ENCODE assay signal across 9 cellular contexts in the genomic region with DNA sequence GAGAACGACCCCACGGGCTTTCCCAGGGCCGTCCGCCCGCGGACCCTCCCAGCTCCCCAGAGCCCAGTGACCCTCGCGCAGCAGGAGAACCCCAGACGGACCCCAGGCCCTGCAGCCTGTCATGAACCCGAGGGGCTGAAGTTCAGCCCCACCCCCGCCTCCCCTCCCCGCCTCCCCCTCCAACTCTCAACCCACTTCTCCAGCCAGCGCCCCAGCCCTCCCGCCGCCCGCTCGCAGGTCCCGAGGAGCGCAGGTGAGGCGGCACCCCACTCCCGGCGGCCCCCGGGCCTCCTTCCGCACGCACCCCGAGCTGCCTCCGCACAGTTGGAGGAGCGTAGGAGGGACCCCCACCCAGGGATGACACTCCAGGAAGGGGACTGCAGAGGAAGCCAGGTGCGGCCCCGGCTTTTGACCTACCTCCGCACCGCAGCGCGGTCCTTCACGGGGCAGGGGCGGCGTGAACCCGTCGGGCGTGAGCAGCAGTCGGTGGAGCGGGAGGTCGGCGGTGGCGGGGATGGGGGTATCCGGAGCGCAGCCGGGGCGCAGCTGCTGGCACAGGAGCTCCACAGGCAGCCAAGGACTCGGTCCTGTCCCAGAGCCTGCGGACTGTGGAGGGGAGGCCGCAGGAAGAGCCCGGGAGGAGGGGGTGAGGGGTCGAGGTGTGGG. TPM values are rescaled to one million over a fixed set of nuclear protein-coding genes. Genes with fewer than 3 reads are reported as not detected.
DNase-seq lines count a peak whose midpoint lies in the region; ATAC-seq, FAIRE-seq and TF ChIP-seq lines count a peak whose summit lies in the region.
"Had no signal": no experiment of that assay in that cellular context is flagged by ENCODE, and none has a peak within 500 bp of the region (broad histone marks: within the 10 kb centered on the region; RNA-seq: fewer than 3 reads in every experiment).

A gene with protein sequence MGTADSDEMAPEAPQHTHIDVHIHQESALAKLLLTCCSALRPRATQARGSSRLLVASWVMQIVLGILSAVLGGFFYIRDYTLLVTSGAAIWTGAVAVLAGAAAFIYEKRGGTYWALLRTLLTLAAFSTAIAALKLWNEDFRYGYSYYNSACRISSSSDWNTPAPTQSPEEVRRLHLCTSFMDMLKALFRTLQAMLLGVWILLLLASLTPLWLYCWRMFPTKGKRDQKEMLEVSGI (plus strand): TSS at position 194 of the 666 bp plus-strand sequence. CDS start 782 bp downstream, outside the sequence.

- POLR2A ChIA-PET in A549 (lab: Yijun Ruan, JAX), result no interaction called here
- POLR2A ChIA-PET in activated CD4-positive, alpha-beta T cell treated with anti-CD3 and anti-CD28 coated beads, Interleukin-2, amount 10 ng/mL, durations not matched to agents 7 days and 5 days (lab: Charles Lee), result no interaction called here

- no peak; a peak in 2 of 6 replicates for ATAC-seq in A549
- ATAC-seq in HG03342 (IDR thresholded peaks at IDR 0.05; ENCODE audit: unreplicated experiment), result no peak
- no peak for ATAC-seq in GM21360 (IDR thresholded peaks at IDR 0.05; ENCODE audit: unreplicated experiment)

- peaks cover 74% of the 10 kb centered on the region for H3K27me3 ChIP-seq in neural progenitor cell

- H3K36me3 ChIP-seq in neural progenitor cell, result no peaks in the 10 kb centered on the region

- no peaks in the 10 kb centered on the region for H3K9me3 Mint-ChIP-seq in activated CD4-positive, alpha-beta T cell treated with anti-CD3 and anti-CD28 coated beads, Interleukin-2, amount 10 ng/mL, durations not matched to agents 7 days and 5 days
- H3K9me3 Mint-ChIP-seq in neural progenitor cell, result peaks cover 17% of the 10 kb centered on the region

- no peak within 1 kb of the TSS for H3K9ac ChIP-seq in neural progenitor cell

- H3K4me3 Mint-ChIP-seq in activated CD4-positive, alpha-beta T cell treated with anti-CD3 and anti-CD28 coated beads, Interleukin-2, amount 10 ng/mL, durations not matched to agents 7 days and 5 days, result peak within 1 kb of the TSS; percentile 2
- H3K4me3 Mint-ChIP-seq in neural progenitor cell, result peak within 1 kb of the TSS; percentile 76

- H3K4me1 ChIP-seq in A549, result no peaks in the 10 kb centered on the region
- H3K4me1 ChIP-seq in neural progenitor cell, result no peaks in the 10 kb centered on the region

- CTCF ChIA-PET in A549 (lab: Yijun Ruan, JAX), result no interaction called here
- CTCF ChIA-PET in activated CD4-positive, alpha-beta T cell treated with anti-CD3 and anti-CD28 coated beads, Interleukin-2, amount 10 ng/mL, durations not matched to agents 7 days and 5 days (lab: Charles Lee), result no interaction called here

- no peak within 1 kb of the TSS for H3K4me3 ChIP-seq in A549
- H3K4me3 ChIP-seq in neural progenitor cell, result peak within 1 kb of the TSS; percentile 44

- no peaks in the 10 kb centered on the region for H3K79me2 ChIP-seq in neural progenitor cell (ENCODE audit: low read depth)

- H3K36me3 Mint-ChIP-seq in activated CD4-positive, alpha-beta T cell treated with anti-CD3 and anti-CD28 coated beads, Interleukin-2, amount 10 ng/mL, durations not matched to agents 7 days and 5 days (ENCODE audit: low read depth), result no peaks in the 10 kb centered on the region
- H3K36me3 Mint-ChIP-seq in neural progenitor cell, result no peaks in the 10 kb centered on the region

- TF ChIP-seq CTCF in A549 (IDR thresholded peaks at IDR 0.05) (no peak), neural progenitor cell (IDR thresholded peaks at IDR 0.05) (no peak), D721Med (IDR thresholded peaks at IDR 0.05; ENCODE audit: insufficient read depth, missing control alignments) (no peak)

- H3K27ac ChIP-seq in A549 (no peak within 1 kb of the TSS), neural progenitor cell (no peak within 1 kb of the TSS)

- H3K9me3 ChIP-seq in A549, result no peaks in the 10 kb centered on the region; the same call in 2 of the 3 replicates
- H3K9me3 ChIP-seq in neural progenitor cell (ENCODE audit: low read depth), result no peaks in the 10 kb centered on the region

- H3K4me2 ChIP-seq in A549 (peak within 1 kb of the TSS; percentile 37; the same call in 2 of the 3 replicates), neural progenitor cell (peak within 1 kb of the TSS; percentile 82)

- H4K20me1 ChIP-seq in neural progenitor cell (ENCODE audit: low read depth), result no peaks in the 10 kb centered on the region

- H3F3A ChIP-seq in neural progenitor cell (ENCODE audit: low read depth), result no peaks in the 10 kb centered on the region

- no peak for DNase-seq in A549 (ENCODE audit: low read depth in 1 of 2, low spot score in 1 of 2)
- no peak for DNase-seq in activated CD4-positive, alpha-beta T cell treated with anti-CD3 and anti-CD28 coated beads, Interleukin-2, amount 10 ng/mL, durations not matched to agents 7 days and 5 days
- DNase-seq in frontal cortex (ENCODE audit: low spot score in 2 of 2), result peak; percentile 54 to 74
- DNase-seq in neural progenitor cell (ENCODE audit: low spot score), result no peak
- no peak for DNase-seq in D721Med (ENCODE audit: insufficient read length, low spot score)
- no peak for DNase-seq in hepatic stellate cell (ENCODE audit: low spot score)

- no peak for TF ChIP-seq EP300 in A549 (IDR thresholded peaks at IDR 0.05)

- H3K27me3 Mint-ChIP-seq in activated CD4-positive, alpha-beta T cell treated with anti-CD3 and anti-CD28 coated beads, Interleukin-2, amount 10 ng/mL, durations not matched to agents 7 days and 5 days, result peaks cover 66% of the 10 kb centered on the region
- peaks cover 39% of the 10 kb centered on the region for H3K27me3 Mint-ChIP-seq in neural progenitor cell (ENCODE audit: insufficient read depth, low read depth)

- no peak for TF ChIP-seq RAD21 in A549 (conservative IDR thresholded peaks at IDR 0.05 in 1 of 2, IDR thresholded peaks at IDR 0.05 in 1 of 2)

- TF ChIP-seq POLR2A in A549 (IDR thresholded peaks at IDR 0.05; ENCODE audit: low read length), result no peak

- H3K4me1 Mint-ChIP-seq in activated CD4-positive, alpha-beta T cell treated with anti-CD3 and anti-CD28 coated beads, Interleukin-2, amount 10 ng/mL, durations not matched to agents 7 days and 5 days, result peaks cover 11% of the 10 kb centered on the region
- H3K4me1 Mint-ChIP-seq in neural progenitor cell, result peaks cover 14% of the 10 kb centered on the region

- no peak within 1 kb of the TSS for H3K27ac Mint-ChIP-seq in activated CD4-positive, alpha-beta T cell treated with anti-CD3 and anti-CD28 coated beads, Interleukin-2, amount 10 ng/mL, durations not matched to agents 7 days and 5 days
- no peak within 1 kb of the TSS for H3K27ac Mint-ChIP-seq in neural progenitor cell

- no peak for FAIRE-seq in A549 (lab: Jason Lieb, UNC)
- FAIRE-seq in frontal cortex (lab: Jason Lieb, UNC), result no peak
- FAIRE-seq in D721Med (lab: Jason Lieb, UNC), result no peak

- WGBS in A549 (ENCODE audit: missing lambda C conversion rate), result 41% methylated on average over 19 of the region's 54 CpGs

- H2AFZ ChIP-seq in neural progenitor cell (replicated peaks), result peak within 1 kb of the TSS; percentile 60

TF ChIP-seq in A549, 52 proteins besides CTCF, POLR2A, EP300 and RAD21 (continues in another document):
- TF ChIP-seq MAZ (IDR thresholded peaks at IDR 0.05; ENCODE audit: borderline replicate concordance, low read depth, low read length) (no peak), POLR2AphosphoS2 (conservative IDR thresholded peaks at IDR 0.05; ENCODE audit: low read length) (no peak), GATA3 (IDR thresholded peaks at IDR 0.05; ENCODE audit: borderline replicate concordance) (no peak)
- TF ChIP-seq, protein P1, sequence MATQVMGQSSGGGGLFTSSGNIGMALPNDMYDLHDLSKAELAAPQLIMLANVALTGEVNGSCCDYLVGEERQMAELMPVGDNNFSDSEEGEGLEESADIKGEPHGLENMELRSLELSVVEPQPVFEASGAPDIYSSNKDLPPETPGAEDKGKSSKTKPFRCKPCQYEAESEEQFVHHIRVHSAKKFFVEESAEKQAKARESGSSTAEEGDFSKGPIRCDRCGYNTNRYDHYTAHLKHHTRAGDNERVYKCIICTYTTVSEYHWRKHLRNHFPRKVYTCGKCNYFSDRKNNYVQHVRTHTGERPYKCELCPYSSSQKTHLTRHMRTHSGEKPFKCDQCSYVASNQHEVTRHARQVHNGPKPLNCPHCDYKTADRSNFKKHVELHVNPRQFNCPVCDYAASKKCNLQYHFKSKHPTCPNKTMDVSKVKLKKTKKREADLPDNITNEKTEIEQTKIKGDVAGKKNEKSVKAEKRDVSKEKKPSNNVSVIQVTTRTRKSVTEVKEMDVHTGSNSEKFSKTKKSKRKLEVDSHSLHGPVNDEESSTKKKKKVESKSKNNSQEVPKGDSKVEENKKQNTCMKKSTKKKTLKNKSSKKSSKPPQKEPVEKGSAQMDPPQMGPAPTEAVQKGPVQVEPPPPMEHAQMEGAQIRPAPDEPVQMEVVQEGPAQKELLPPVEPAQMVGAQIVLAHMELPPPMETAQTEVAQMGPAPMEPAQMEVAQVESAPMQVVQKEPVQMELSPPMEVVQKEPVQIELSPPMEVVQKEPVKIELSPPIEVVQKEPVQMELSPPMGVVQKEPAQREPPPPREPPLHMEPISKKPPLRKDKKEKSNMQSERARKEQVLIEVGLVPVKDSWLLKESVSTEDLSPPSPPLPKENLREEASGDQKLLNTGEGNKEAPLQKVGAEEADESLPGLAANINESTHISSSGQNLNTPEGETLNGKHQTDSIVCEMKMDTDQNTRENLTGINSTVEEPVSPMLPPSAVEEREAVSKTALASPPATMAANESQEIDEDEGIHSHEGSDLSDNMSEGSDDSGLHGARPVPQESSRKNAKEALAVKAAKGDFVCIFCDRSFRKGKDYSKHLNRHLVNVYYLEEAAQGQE (IDR thresholded peaks at IDR 0.05), result no peak
- TF ChIP-seq, protein P2, sequence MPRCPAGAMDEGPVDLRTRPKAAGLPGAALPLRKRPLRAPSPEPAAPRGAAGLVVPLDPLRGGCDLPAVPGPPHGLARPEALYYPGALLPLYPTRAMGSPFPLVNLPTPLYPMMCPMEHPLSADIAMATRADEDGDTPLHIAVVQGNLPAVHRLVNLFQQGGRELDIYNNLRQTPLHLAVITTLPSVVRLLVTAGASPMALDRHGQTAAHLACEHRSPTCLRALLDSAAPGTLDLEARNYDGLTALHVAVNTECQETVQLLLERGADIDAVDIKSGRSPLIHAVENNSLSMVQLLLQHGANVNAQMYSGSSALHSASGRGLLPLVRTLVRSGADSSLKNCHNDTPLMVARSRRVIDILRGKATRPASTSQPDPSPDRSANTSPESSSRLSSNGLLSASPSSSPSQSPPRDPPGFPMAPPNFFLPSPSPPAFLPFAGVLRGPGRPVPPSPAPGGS (IDR thresholded peaks at IDR 0.05), result no peak

RNA-seq across cellular contexts. Expression of the gene that starts here (rescaled TPM):
- polyA plus RNA-seq in A549 (2011; rRNA removed) (0.05 TPM in 1 of 2 replicates, not detected in the other), A549 (2017; fragmentation: RNase III; extraction: RNeasy Plus Mini Kit Qiagen cat#74134 plus additional on column Dnase treatment) (not detected in 3 replicates)
- 0.03 TPM in 1 of 2 replicates, not detected in the other for polyA plus RNA-seq in A549 (2012; cell fraction: cytosol; rRNA removed)
- polyA plus RNA-seq in A549 (2012; cell fraction: nucleus; rRNA removed), result not detected in 2 replicates
- polyA minus RNA-seq in A549 (2011; rRNA and poly(A)+ RNA removed), result not detected in 2 replicates
- total RNA-seq in activated CD4-positive, alpha-beta T cell treated with anti-CD3 and anti-CD28 coated beads, Interleukin-2, amount 10 ng/mL, durations not matched to agents 7 days and 5 days, result not detected
- total RNA-seq in frontal cortex (1.2 TPM), neural progenitor cell (ENCODE audit: low replicate concordance) (0.62 TPM in 1 of 2 replicates, not detected in the other)
- total RNA-seq: SK-MEL-5 had no signal

Comparison
In these comparisons a context has a peak if more than half of its experiments do, and no peak if none do; other contexts are left out.
1. DNase-seq: peak in frontal cortex (2 of 2); none in A549 (0 of 2), activated CD4-positive, alpha-beta T cell treated with anti-CD3 and anti-CD28 coated beads, Interleukin-2, amount 10 ng/mL, durations not matched to agents 7 days and 5 days (single experiment), neural progenitor cell (single experiment), D721Med (single experiment) and hepatic stellate cell (single experiment).